Comparison of ENCODE assay signal across 1 cellular context in genomic region chrX:9747644-9748043, GRCh38.
A peak's percentile ranks its signal among the peaks of the same experiment; 100 is the strongest.
TF ChIP-seq lines count a peak whose summit lies in the region.

No MANE protein-coding gene starts in this region.

TF ChIP-seq in GM12878, 131 proteins besides CTCF, POLR2A, EP300 and RAD21:
- TF ChIP-seq ZBTB40 (IDR thresholded peaks at IDR 0.05; ENCODE audit: borderline replicate concordance) (peak; percentile 59), CEBPZ (IDR thresholded peaks at IDR 0.05; ENCODE audit: low read depth, low read length) (no peak)
TF ChIP-seq in GM12878: peak in this region for 1.
